In the genomic region with DNA sequence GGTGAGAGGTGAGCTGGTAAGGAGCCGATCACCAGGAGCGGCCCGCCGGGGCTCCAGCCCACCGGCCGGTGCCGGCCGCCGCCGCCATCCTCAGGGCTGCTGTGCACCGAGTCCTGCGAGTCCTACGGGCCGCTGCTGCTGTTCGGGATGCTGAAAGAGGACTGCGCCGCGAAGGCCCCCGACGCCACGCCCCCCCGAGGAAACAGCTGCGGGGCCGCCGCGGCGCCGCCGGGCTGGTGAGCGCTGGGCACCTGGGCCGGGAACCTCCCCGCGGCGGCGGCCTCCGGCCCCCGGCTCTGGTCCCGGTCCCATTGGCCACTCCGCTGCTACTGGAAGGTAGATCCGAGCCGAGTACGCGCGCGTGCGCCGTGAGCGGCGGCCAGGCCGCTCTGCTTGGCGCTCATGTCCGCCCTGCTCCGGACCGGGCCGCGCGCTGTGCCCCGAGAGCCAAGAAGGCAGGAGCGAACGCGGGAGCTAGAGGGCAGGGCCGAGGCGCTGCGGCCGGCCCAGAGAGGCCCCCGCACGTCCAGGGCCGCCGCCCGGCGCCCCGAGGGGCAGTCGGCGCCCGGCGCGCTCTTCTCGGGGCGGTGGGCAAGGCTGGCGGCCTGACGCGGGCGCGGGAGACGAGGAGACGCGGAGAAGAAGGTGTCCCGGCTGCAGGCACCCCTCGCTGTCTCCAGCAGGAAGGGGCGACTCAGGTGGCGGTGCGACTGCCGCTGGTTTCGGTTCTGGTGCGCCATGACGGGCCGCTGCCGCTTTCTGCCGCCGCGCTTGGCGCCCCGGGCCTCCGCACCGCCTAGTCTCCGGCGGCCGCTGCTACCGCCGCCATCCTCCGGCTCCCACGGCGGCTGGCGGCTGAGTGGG, we compare ENCODE assay signal across 8 cellular contexts.
DNase-seq lines count a peak whose midpoint lies in the region; ATAC-seq and TF ChIP-seq lines count a peak whose summit lies in the region.

No MANE protein-coding gene starts in this region.

- ATAC-seq in GM21529 (IDR thresholded peaks at IDR 0.05; ENCODE audit: unreplicated experiment) (peak; percentile 79), IMR-90 (ENCODE audit: low read depth) (peak; percentile 95), SK-N-SH treated with all-trans-retinoic acid at 6 μM for 48 hours (peak; percentile 90), heart right ventricle (peak; percentile 87 to 95 (median 92))

- H3K14ac ChIP-seq in IMR-90 (replicated peaks; ENCODE audit: low read depth, low read length), result no peak overlapping the region

- TF ChIP-seq CTCF in IMR-90 (conservative IDR thresholded peaks at IDR 0.05; ENCODE audit: low read depth, low read length) (no peak), heart right ventricle (IDR thresholded peaks at IDR 0.05) (peak in 3 of 9 donors; percentile 12 to 37 (median 31)), parathyroid adenoma (IDR thresholded peaks at IDR 0.05) (no peak), vagina (IDR thresholded peaks at IDR 0.05) (no peak)

- 1% methylated on average over 46 of the region's 114 CpGs; no CpG with 5 or more reads in 1 of the 2 experiments for WGBS in IMR-90 (ENCODE audit: extremely low coverage in 2 of 2, insufficient read length in 1 of 2), 2 experiments
- WGBS in heart right ventricle, 2 donors, result 0% methylated on average over 81 to 114 of the region's 114 CpGs

- H4K91ac ChIP-seq in IMR-90 (ENCODE audit: insufficient read depth, low read depth, low read length), result no peak overlapping the region

- H3K4me3 ChIP-seq in IMR-90 (ENCODE audit: insufficient read depth, low read depth, low read length) (peak overlapping the region; percentile 53), heart right ventricle (peak overlapping the region; percentile 58 to 98 (median 83)), parathyroid adenoma (ENCODE audit: low read depth, low read length) (peak overlapping the region; percentile 60), vagina (peak overlapping the region; percentile 71 to 78)

- H2AK5ac ChIP-seq in IMR-90 (ENCODE audit: low read depth, low read length), result no peak overlapping the region

- H3K9me3 ChIP-seq in IMR-90 (ENCODE audit: control insufficient read depth, insufficient read depth, low read length) (no peaks in the 10 kb centered on the region), heart right ventricle (no peaks in the 10 kb centered on the region), parathyroid adenoma (ENCODE audit: control insufficient read depth, low read length) (no peaks in the 10 kb centered on the region), vagina (no peaks in the 10 kb centered on the region)

- no peak overlapping the region for H4K5ac ChIP-seq in IMR-90 (ENCODE audit: low read depth, low read length)

- no peak overlapping the region for H2BK20ac ChIP-seq in IMR-90 (ENCODE audit: low read depth, low read length)

- peak overlapping the region; percentile 60; the same call in 1 of the 2 replicates for H3K9ac ChIP-seq in IMR-90 (ENCODE audit: low read depth, low read length)
- peak overlapping the region; percentile 62 for H3K9ac ChIP-seq in parathyroid adenoma

- in situ Hi-C loops in IMR-90 (cut with MboI; ENCODE audit: low sequenced_read_pairs), result no loop called here

- no peak overlapping the region for H2AK9ac ChIP-seq in IMR-90 (replicated peaks; ENCODE audit: low read depth, low read length, poor library complexity)

- no peak overlapping the region for H3K56ac ChIP-seq in IMR-90 (ENCODE audit: extremely low read depth, insufficient read depth, low read length)

- H3K4me1 ChIP-seq in IMR-90 (ENCODE audit: control insufficient read depth, insufficient read depth, low read length), result no peaks in the 10 kb centered on the region
- peaks cover 0 to 39% (median 5%) of the 10 kb centered on the region in 9 donors for H3K4me1 ChIP-seq in heart right ventricle
- H3K4me1 ChIP-seq in parathyroid adenoma, result no peaks in the 10 kb centered on the region
- no peaks in the 10 kb centered on the region for H3K4me1 ChIP-seq in vagina

- H3K4ac ChIP-seq in IMR-90 (ENCODE audit: low read depth, low read length), result no peak overlapping the region

- CTCF ChIA-PET in IMR-90 (lab: Yijun Ruan, JAX), result no interaction called here

- H2BK120ac ChIP-seq in IMR-90 (ENCODE audit: low read depth, low read length), result no peak overlapping the region

- dilution Hi-C loops in IMR-90 (cut with HindIII; ENCODE audit: low sequenced_read_pairs, unreplicated experiment), result no loop called here

- POLR2A ChIA-PET in IMR-90 (lab: Charles Lee; ENCODE audit: unreplicated experiment), result no interaction called here

- no peaks in the 10 kb centered on the region for H3K36me3 ChIP-seq in IMR-90 (ENCODE audit: control insufficient read depth, insufficient read depth, low read length)
- H3K36me3 ChIP-seq in heart right ventricle, result no peaks in the 10 kb centered on the region
- no peaks in the 10 kb centered on the region for H3K36me3 ChIP-seq in parathyroid adenoma (ENCODE audit: control insufficient read depth, insufficient read depth, low read length)
- no peaks in the 10 kb centered on the region for H3K36me3 ChIP-seq in vagina

- H3K27me3 ChIP-seq in IMR-90 (ENCODE audit: control insufficient read depth, insufficient read depth, low read length), result no peaks in the 10 kb centered on the region
- H3K27me3 ChIP-seq in heart right ventricle, result no peaks in the 10 kb centered on the region
- no peaks in the 10 kb centered on the region for H3K27me3 ChIP-seq in parathyroid adenoma (ENCODE audit: control insufficient read depth, insufficient read depth, low read length)
- no peaks in the 10 kb centered on the region for H3K27me3 ChIP-seq in vagina

- no peaks in the 10 kb centered on the region for H4K20me1 ChIP-seq in IMR-90 (ENCODE audit: insufficient read depth, low read length)

- no peaks in the 10 kb centered on the region for H3K79me1 ChIP-seq in IMR-90 (ENCODE audit: low read depth in 1 of 2, low read length in 2 of 2)

- no peak overlapping the region; the same call in 1 of the 2 replicates for H3K27ac ChIP-seq in IMR-90 (ENCODE audit: insufficient read depth, low read length)
- H3K27ac ChIP-seq in heart right ventricle, result peak overlapping the region; percentile 90 to 99 (median 98)
- peak overlapping the region; percentile 76 for H3K27ac ChIP-seq in parathyroid adenoma
- H3K27ac ChIP-seq in vagina, result peak overlapping the region; percentile 94

- H2BK15ac ChIP-seq in IMR-90 (ENCODE audit: low read depth, low read length), result no peak overlapping the region

- H3K79me2 ChIP-seq in parathyroid adenoma, result peaks cover 4% of the 10 kb centered on the region

- no peaks in the 10 kb centered on the region for H3K9me1 ChIP-seq in IMR-90 (ENCODE audit: insufficient read depth, low read length)

- DNase-seq in DMS153 treated with DMSO at 0.1 percent for 48 hours (lab: John Stamatoyannopoulos, UW; ENCODE audit: unreplicated experiment) (peak; percentile 45), IMR-90 (peak; percentile 50), amniotic stem cell (lab: John Stamatoyannopoulos, UW) (peak; percentile 31), heart right ventricle (peak; percentile 65 to 84), vagina (ENCODE audit: extremely low spot score in 2 of 2) (no peak)

- no peak overlapping the region for H3K18ac ChIP-seq in IMR-90 (ENCODE audit: low read depth, low read length)

- no peak overlapping the region for H4K8ac ChIP-seq in IMR-90 (ENCODE audit: low read depth in 2 of 2, low read length in 2 of 2)

- BruUV-seq in IMR-90 (replicated peaks; lab: Mats Ljungman, UMichigan), result no TSS peak

- H3K23ac ChIP-seq in IMR-90 (ENCODE audit: low read depth, low read length), result no peak overlapping the region

- peak overlapping the region; percentile 10; the same call in 1 of the 2 replicates for H3K4me2 ChIP-seq in IMR-90 (ENCODE audit: low read depth, low read length)
- H3K4me2 ChIP-seq in parathyroid adenoma (ENCODE audit: low read length), result peak overlapping the region; percentile 62

- no peak for TF ChIP-seq POLR2A in IMR-90 (IDR thresholded peaks at IDR 0.05; ENCODE audit: low read depth, low read length)
- no peak for TF ChIP-seq POLR2A in vagina (IDR thresholded peaks at IDR 0.05)

- intact Hi-C loops in IMR-90 (cut with micrococcal nuclease) (no loop called here), heart right ventricle (cut with DNase I) (no loop called here), vagina (cut with DNase I) (no loop called here)

- TF ChIP-seq RAD21 in IMR-90 (IDR thresholded peaks at IDR 0.05; ENCODE audit: low read length), result no peak

- H2AFZ ChIP-seq in IMR-90 (replicated peaks; ENCODE audit: low read length, poor library complexity) (peak overlapping the region; percentile 75), parathyroid adenoma (peak overlapping the region; percentile 91)

- no peak overlapping the region for H2BK5ac ChIP-seq in IMR-90 (ENCODE audit: low read depth, low read length, poor library complexity, severe bottlenecking)

TF ChIP-seq in IMR-90, 13 proteins besides CTCF, POLR2A, EP300 and RAD21 (continues in another document):
- TF ChIP-seq CHD1 (IDR thresholded peaks at IDR 0.05; ENCODE audit: low read depth, low read length), result no peak
- TF ChIP-seq BHLHE40 (IDR thresholded peaks at IDR 0.05; ENCODE audit: low read depth, low read length), result no peak
- TF ChIP-seq MXI1 (IDR thresholded peaks at IDR 0.05; ENCODE audit: borderline replicate concordance, low read depth, low read length), result no peak
- no peak for TF ChIP-seq SMC3 (IDR thresholded peaks at IDR 0.05; ENCODE audit: low read depth, low read length)
- no peak for TF ChIP-seq RCOR1 (IDR thresholded peaks at IDR 0.05; ENCODE audit: insufficient replicate concordance, low read length)
- TF ChIP-seq FOS (IDR thresholded peaks at IDR 0.05; ENCODE audit: low read depth, low read length), result no peak

TF ChIP-seq in SK-N-SH treated with all-trans-retinoic acid at 6 μM for 48 hours, 23 proteins besides CTCF, POLR2A, EP300 and RAD21 (continues in another document):
- TF ChIP-seq ZFP30 (CRISPR knock-in tag; IDR thresholded peaks at IDR 0.05), result no peak
- no peak for TF ChIP-seq SNAI2 (CRISPR knock-in tag; IDR thresholded peaks at IDR 0.05)
- no peak for TF ChIP-seq ZNF565 (CRISPR knock-in tag; conservative IDR thresholded peaks at IDR 0.05; ENCODE audit: low read depth)
- TF ChIP-seq RARB (CRISPR knock-in tag; IDR thresholded peaks at IDR 0.05), result no peak
- no peak for TF ChIP-seq ZFP3 (CRISPR knock-in tag; IDR thresholded peaks at IDR 0.05)
- no peak for TF ChIP-seq ESRRG (CRISPR knock-in tag; IDR thresholded peaks at IDR 0.05)

Comparison
In these comparisons a context has a peak if more than half of its experiments do, and no peak if none do; other contexts are left out.
1. DNase-seq: peak in DMS153 treated with DMSO at 0.1 percent for 48 hours (single experiment), IMR-90 (single experiment), amniotic stem cell (single experiment) and heart right ventricle (2 of 2); none in vagina (0 of 2).
2. Peak in every context shown above with its lines, with median percentiles within 50 percentile points of each other: ATAC-seq and H3K4me3 ChIP-seq.